In the genomic region with DNA sequence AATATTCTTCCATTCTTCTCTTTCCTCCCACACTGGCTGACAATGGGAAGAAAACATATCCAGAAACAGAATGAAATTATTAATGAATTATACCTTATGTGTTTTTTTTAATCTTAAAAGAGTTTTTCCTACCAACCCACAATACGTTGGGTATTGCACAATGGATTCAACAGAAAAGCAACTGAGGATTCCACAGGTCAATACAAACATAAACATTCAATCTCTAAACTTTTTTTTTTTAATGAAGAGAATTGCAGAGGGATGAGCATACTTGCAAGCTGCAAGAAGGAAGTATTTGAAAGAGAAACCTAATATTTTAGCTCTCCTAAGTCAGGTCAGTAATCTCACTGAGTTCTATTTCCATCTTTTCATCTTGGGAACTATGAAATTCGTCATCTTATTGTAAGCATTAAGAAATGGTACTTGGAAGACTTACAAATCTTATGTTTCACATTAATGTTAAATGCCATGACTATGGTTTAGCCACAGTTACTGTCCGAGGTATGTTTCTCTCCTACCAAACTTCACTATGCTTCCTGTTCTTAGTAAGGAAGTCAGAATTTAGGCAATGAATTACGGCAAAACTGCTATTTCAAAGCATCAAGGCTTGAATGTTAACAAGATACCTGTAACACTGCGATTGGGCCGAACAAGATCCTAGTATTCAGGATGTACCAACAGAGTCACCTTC, we compare ENCODE assay signal across 9 cellular contexts.
A peak's percentile ranks its signal among the peaks of the same experiment; 100 is the strongest.
DNase-seq lines count a peak whose midpoint lies in the region; ATAC-seq and FAIRE-seq lines count a peak whose summit lies in the region.
"Had no signal": no experiment of that assay in that cellular context is flagged by ENCODE, and none has a peak within 500 bp of the region (broad histone marks: within the 10 kb centered on the region; RNA-seq: fewer than 3 reads in every experiment).

No MANE protein-coding gene starts in this region.

- no peaks in the 10 kb centered on the region for H3K9me3 ChIP-seq in CD8-positive, alpha-beta memory T cell (ENCODE audit: low read length)

- intact Hi-C loops in activated T-helper 1 cell treated with anti-CD3 and anti-CD28 coated beads, Interleukin-12 subunit alpha, Interleukin-12 subunit beta, Interleukin-2, Interleukin-4 antibody, amounts not matched to agents 30 ng/mL and 10 ng/mL and 1 ng/mL, durations not matched to agents 14 hours and 24 hours and 36 hours (cut with micrococcal nuclease): loop anchor here (5.0 to 10.0 kb wide), 5 partner anchors 183 to 1501 kb away; partner anchors contain the start of genes NMBR and VTA1

- peak overlapping the region; percentile 60 for H3K4me3 ChIP-seq in CD8-positive, alpha-beta memory T cell (ENCODE audit: low read length)

- H3K27ac Mint-ChIP-seq in CD8-positive, alpha-beta memory T cell: peak overlapping the region; percentile 91 to 99 (median 97)
- peak overlapping the region; percentile 91 for H3K27ac Mint-ChIP-seq in activated T-helper 1 cell treated with anti-CD3 and anti-CD28 coated beads, Interleukin-12 subunit alpha, Interleukin-12 subunit beta, Interleukin-2, Interleukin-4 antibody, amounts not matched to agents 30 ng/mL and 10 ng/mL and 1 ng/mL, durations not matched to agents 14 hours and 24 hours and 36 hours
- H3K27ac Mint-ChIP-seq in naive B cell: peak overlapping the region; percentile 80 to 98 (median 94)

- CTCF ChIA-PET in CD8-positive, alpha-beta memory T cell (lab: Charles Lee): interaction anchor here (0.9 to 2.4 kb wide), 4 partner anchors 10 to 25 kb away, joined by 3 to 6 read pairs (median 5); no protein-coding TSS in a partner anchor

- H3K36me3 Mint-ChIP-seq in CD8-positive, alpha-beta memory T cell: peaks cover 0 to 4% (median 2%) of the 10 kb centered on the region in 3 donors
- peaks cover 11% of the 10 kb centered on the region for H3K36me3 Mint-ChIP-seq in activated T-helper 1 cell treated with anti-CD3 and anti-CD28 coated beads, Interleukin-12 subunit alpha, Interleukin-12 subunit beta, Interleukin-2, Interleukin-4 antibody, amounts not matched to agents 30 ng/mL and 10 ng/mL and 1 ng/mL, durations not matched to agents 14 hours and 24 hours and 36 hours (ENCODE audit: low read depth)
- H3K36me3 Mint-ChIP-seq in naive B cell: no peaks in the 10 kb centered on the region

- POLR2A ChIA-PET in CD8-positive, alpha-beta memory T cell (lab: Charles Lee): interaction anchor here (0.5 to 2.4 kb wide), 7 partner anchors 10 to 101 kb away, joined by 3 to 26 read pairs (median 4); no protein-coding TSS in a partner anchor

- H3K27me3 Mint-ChIP-seq in CD8-positive, alpha-beta memory T cell: no peaks in the 10 kb centered on the region
- H3K27me3 Mint-ChIP-seq in activated T-helper 1 cell treated with anti-CD3 and anti-CD28 coated beads, Interleukin-12 subunit alpha, Interleukin-12 subunit beta, Interleukin-2, Interleukin-4 antibody, amounts not matched to agents 30 ng/mL and 10 ng/mL and 1 ng/mL, durations not matched to agents 14 hours and 24 hours and 36 hours (ENCODE audit: insufficient read depth): no peaks in the 10 kb centered on the region
- H3K27me3 Mint-ChIP-seq in naive B cell: no peaks in the 10 kb centered on the region

- peaks cover 76% of the 10 kb centered on the region for H3K4me1 ChIP-seq in CD8-positive, alpha-beta memory T cell (ENCODE audit: insufficient read depth, low read length)

- H3K27ac ChIP-seq in CD8-positive, alpha-beta memory T cell (ENCODE audit: low read depth, low read length): no peak overlapping the region

- no peak for FAIRE-seq in urothelium cell line (lab: Jason Lieb, UNC)

- no peaks in the 10 kb centered on the region for H3K27me3 ChIP-seq in CD8-positive, alpha-beta memory T cell (ENCODE audit: insufficient read depth, low read length, poor library complexity, severe bottlenecking)

- H3K4me1 Mint-ChIP-seq in CD8-positive, alpha-beta memory T cell: peaks cover 79 to 95% (median 92%) of the 10 kb centered on the region in 3 donors
- H3K4me1 Mint-ChIP-seq in activated T-helper 1 cell treated with anti-CD3 and anti-CD28 coated beads, Interleukin-12 subunit alpha, Interleukin-12 subunit beta, Interleukin-2, Interleukin-4 antibody, amounts not matched to agents 30 ng/mL and 10 ng/mL and 1 ng/mL, durations not matched to agents 14 hours and 24 hours and 36 hours (ENCODE audit: low read depth): peaks cover 87% of the 10 kb centered on the region
- H3K4me1 Mint-ChIP-seq in naive B cell: peaks cover 70 to 84% (median 77%) of the 10 kb centered on the region in 3 donors

- peak; percentile 35 for ATAC-seq in GM21737 (IDR thresholded peaks at IDR 0.05; ENCODE audit: unreplicated experiment)
- no peak for ATAC-seq in naive B cell (ENCODE audit: low read depth in 2 of 2)
- no peak for ATAC-seq in GM21717 (IDR thresholded peaks at IDR 0.05; ENCODE audit: unreplicated experiment)
- ATAC-seq in HG02884 (IDR thresholded peaks at IDR 0.05; ENCODE audit: unreplicated experiment): no peak
- ATAC-seq: sciatic nerve had no signal

- no peak for DNase-seq in CD8-positive, alpha-beta memory T cell
- DNase-seq in activated T-helper 1 cell treated with anti-CD3 and anti-CD28 coated beads, Interleukin-12 subunit alpha, Interleukin-12 subunit beta, Interleukin-2, Interleukin-4 antibody, amounts not matched to agents 30 ng/mL and 10 ng/mL and 1 ng/mL, durations not matched to agents 14 hours and 24 hours and 36 hours (ENCODE audit: low spot score): no peak
- DNase-seq in naive B cell (no peak), urothelium cell line (ENCODE audit: low spot score) (no peak), NCI-H187 (lab: John Stamatoyannopoulos, UW) (no peak)

- no peaks in the 10 kb centered on the region for H3K9me3 Mint-ChIP-seq in CD8-positive, alpha-beta memory T cell
- H3K9me3 Mint-ChIP-seq in activated T-helper 1 cell treated with anti-CD3 and anti-CD28 coated beads, Interleukin-12 subunit alpha, Interleukin-12 subunit beta, Interleukin-2, Interleukin-4 antibody, amounts not matched to agents 30 ng/mL and 10 ng/mL and 1 ng/mL, durations not matched to agents 14 hours and 24 hours and 36 hours: no peaks in the 10 kb centered on the region
- H3K9me3 Mint-ChIP-seq in naive B cell: no peaks in the 10 kb centered on the region

- no peaks in the 10 kb centered on the region for H3K36me3 ChIP-seq in CD8-positive, alpha-beta memory T cell (ENCODE audit: insufficient read depth, low read length)

- H3K4me3 Mint-ChIP-seq in CD8-positive, alpha-beta memory T cell: peak overlapping the region; percentile 83 to 95 (median 91)
- H3K4me3 Mint-ChIP-seq in activated T-helper 1 cell treated with anti-CD3 and anti-CD28 coated beads, Interleukin-12 subunit alpha, Interleukin-12 subunit beta, Interleukin-2, Interleukin-4 antibody, amounts not matched to agents 30 ng/mL and 10 ng/mL and 1 ng/mL, durations not matched to agents 14 hours and 24 hours and 36 hours: peak overlapping the region; percentile 81
- peak overlapping the region; percentile 77 to 91 (median 87) for H3K4me3 Mint-ChIP-seq in naive B cell
